ENCODE assay signal across 16 cellular contexts in genomic region chr3:170040283-170040907, GRCh38. TPM values are rescaled to one million over a fixed set of nuclear protein-coding genes. Genes with fewer than 3 reads are reported as not detected.
A peak's percentile ranks its signal among the peaks of the same experiment; 100 is the strongest.
DNase-seq lines count a peak whose midpoint lies in the region; ATAC-seq and TF ChIP-seq lines count a peak whose summit lies in the region.
"Had no signal": no experiment of that assay in that cellular context is flagged by ENCODE, and none has a peak within 500 bp of the region (broad histone marks: within the 10 kb centered on the region; RNA-seq: fewer than 3 reads in every experiment).

No MANE protein-coding gene starts in this region.

- POLR2A ChIA-PET in activated CD4-positive, alpha-beta T cell treated with anti-CD3 and anti-CD28 coated beads for 36 hours (lab: Charles Lee), result no interaction called here

- no peak for ATAC-seq in activated CD4-positive, alpha-beta T cell treated with anti-CD3 and anti-CD28 coated beads for 36 hours
- ATAC-seq in GM18502 (IDR thresholded peaks at IDR 0.05; ENCODE audit: poor library complexity, unreplicated experiment), result no peak
- ATAC-seq: left lung had no signal

- no peak for TF ChIP-seq EP300 in transverse colon (IDR thresholded peaks at IDR 0.05; ENCODE audit: low read depth)

- H3K36me3 Mint-ChIP-seq in activated CD4-positive, alpha-beta T cell treated with anti-CD3 and anti-CD28 coated beads for 36 hours (ENCODE audit: low read depth), result no peaks in the 10 kb centered on the region

- H3K9me3 Mint-ChIP-seq in activated CD4-positive, alpha-beta T cell treated with anti-CD3 and anti-CD28 coated beads for 36 hours (ENCODE audit: low read depth), result no peaks in the 10 kb centered on the region
- H3K9me3 Mint-ChIP-seq: activated CD4-positive, alpha-beta T cell treated with anti-CD3 and anti-CD28 coated beads, Interleukin-2, amount 10 ng/mL, durations not matched to agents 24 days and 14 days; activated T-helper 1 cell treated with anti-CD3 and anti-CD28 coated beads, Interleukin-12 subunit alpha, Interleukin-12 subunit beta, Interleukin-2, Interleukin-4 antibody, amounts not matched to agents 30 ng/mL and 10 ng/mL and 1 ng/mL, durations not matched to agents 14 hours and 24 hours and 36 hours had no signal

- H2AFZ ChIP-seq in OCI-LY3 (ENCODE audit: low read depth, low read length), result no peak overlapping the region

- intact Hi-C loops in activated CD4-positive, alpha-beta T cell treated with anti-CD3 and anti-CD28 coated beads for 36 hours (cut with DNase I, micrococcal nuclease), result no loop called here
- intact Hi-C loops in transverse colon (cut with DNase I; ENCODE audit: low total_unique reads), result no loop called here

- H3K4me3 Mint-ChIP-seq in activated CD4-positive, alpha-beta T cell treated with anti-CD3 and anti-CD28 coated beads for 36 hours, result no peak overlapping the region
- H3K4me3 Mint-ChIP-seq: activated CD4-positive, alpha-beta T cell treated with anti-CD3 and anti-CD28 coated beads, Interleukin-2, amount 10 ng/mL, durations not matched to agents 24 days and 14 days; activated T-helper 1 cell treated with anti-CD3 and anti-CD28 coated beads, Interleukin-12 subunit alpha, Interleukin-12 subunit beta, Interleukin-2, Interleukin-4 antibody, amounts not matched to agents 30 ng/mL and 10 ng/mL and 1 ng/mL, durations not matched to agents 14 hours and 24 hours and 36 hours had no signal

- no peak for DNase-seq in activated CD4-positive, alpha-beta T cell treated with anti-CD3 and anti-CD28 coated beads for 36 hours
- DNase-seq in activated CD4-positive, alpha-beta T cell treated with anti-CD3 and anti-CD28 coated beads, Interleukin-2, amount 50 U/mL, for 48 hours, result no peak
- DNase-seq in transverse colon (no peak), COLO668 (lab: John Stamatoyannopoulos, UW; ENCODE audit: unreplicated experiment) (no peak), GM10266 (ENCODE audit: extremely low spot score) (no peak)
- DNase-seq: activated CD4-positive, alpha-beta T cell treated with anti-CD3 and anti-CD28 coated beads, Interleukin-2, amount 10 ng/mL, durations not matched to agents 24 days and 14 days; DMS 273 treated with DMSO at 0.1 percent for 48 hours; HCEC 1CT; left lung; NCI-H774; stimulated activated CD4-positive, alpha-beta T cell treated with anti-CD3 and anti-CD28 coated beads, Interleukin-12 subunit alpha, Interleukin-12 subunit beta, amount 100 ng/mL, for 4 hours; SW 1271 had no signal

- no peaks in the 10 kb centered on the region for H3K79me2 ChIP-seq in OCI-LY3 (ENCODE audit: low read length)

- 15 to 27% methylated on average over 6 to 14 of the region's 14 CpGs for WGBS in transverse colon (ENCODE audit: low coverage in 1 of 2), 2 donors

- in situ Hi-C loops in transverse colon (cut with MboI; ENCODE audit: low pct_ligation_motif_present in 1 of 4, low pct_unique_long_range_greater_than_20kb in 1 of 4, low sequenced_read_pairs in 3 of 4), result no loop called here

- H3K9ac ChIP-seq in OCI-LY3 (ENCODE audit: low read length) (no peak overlapping the region), iPS-18a (ENCODE audit: low read length) (no peak overlapping the region)

- H3K27me3 Mint-ChIP-seq in activated CD4-positive, alpha-beta T cell treated with anti-CD3 and anti-CD28 coated beads for 36 hours, result no peaks in the 10 kb centered on the region

- peaks cover 54% of the 10 kb centered on the region for H3K27me3 ChIP-seq in OCI-LY3 (ENCODE audit: low read depth, low read length)
- peaks cover 32% of the 10 kb centered on the region for H3K27me3 ChIP-seq in iPS-18a (ENCODE audit: control insufficient read depth, insufficient read depth, low read length)
- H3K27me3 ChIP-seq in transverse colon, result peaks cover 23% of the 10 kb centered on the region

- peak overlapping the region; percentile 62 for H3K4me2 ChIP-seq in OCI-LY3 (ENCODE audit: low read length)

- H3K4me3 ChIP-seq in OCI-LY3 (ENCODE audit: low read length), result peak overlapping the region; percentile 58
- H3K4me3 ChIP-seq in iPS-18a (ENCODE audit: low read length), result peak overlapping the region; percentile 39
- peak overlapping the region in 3 of 4 donors; percentile 58 to 73 (median 65) for H3K4me3 ChIP-seq in transverse colon

- TF ChIP-seq CTCF in OCI-LY3 (IDR thresholded peaks at IDR 0.05; ENCODE audit: low read depth, low read length), result no peak
- TF ChIP-seq CTCF in transverse colon (IDR thresholded peaks at IDR 0.05), result no peak
- TF ChIP-seq CTCF in GM10266 (IDR thresholded peaks at IDR 0.05; ENCODE audit: control insufficient read depth, insufficient read depth, low read depth, missing control alignments), result no peak

- H3K4me1 ChIP-seq in OCI-LY3 (ENCODE audit: low read length) (peaks cover 55% of the 10 kb centered on the region), iPS-18a (ENCODE audit: control insufficient read depth, low read depth, low read length) (peaks cover 6% of the 10 kb centered on the region), transverse colon (peaks cover 0 to 46% (median 18%) of the 10 kb centered on the region in 4 donors)

- CTCF ChIA-PET in activated CD4-positive, alpha-beta T cell treated with anti-CD3 and anti-CD28 coated beads for 36 hours (lab: Charles Lee), result interaction anchor here (0.9 to 1.5 kb wide), 4 partner anchors 12 to 19 kb away, joined by 4 to 8 read pairs (median 6); no protein-coding TSS in a partner anchor

- peak overlapping the region; percentile 48 for H3K27ac Mint-ChIP-seq in activated CD4-positive, alpha-beta T cell treated with anti-CD3 and anti-CD28 coated beads for 36 hours
- H3K27ac Mint-ChIP-seq: activated CD4-positive, alpha-beta T cell treated with anti-CD3 and anti-CD28 coated beads, Interleukin-2, amount 10 ng/mL, durations not matched to agents 24 days and 14 days; activated T-helper 1 cell treated with anti-CD3 and anti-CD28 coated beads, Interleukin-12 subunit alpha, Interleukin-12 subunit beta, Interleukin-2, Interleukin-4 antibody, amounts not matched to agents 30 ng/mL and 10 ng/mL and 1 ng/mL, durations not matched to agents 14 hours and 24 hours and 36 hours had no signal

- peaks cover 15% of the 10 kb centered on the region for H3K4me1 Mint-ChIP-seq in activated CD4-positive, alpha-beta T cell treated with anti-CD3 and anti-CD28 coated beads for 36 hours

- H3K9me3 ChIP-seq in OCI-LY3 (ENCODE audit: insufficient read depth, low read length) (peaks cover 4% of the 10 kb centered on the region; the same call in 1 of the 2 replicates), iPS-18a (ENCODE audit: control insufficient read depth, low read depth, low read length) (no peaks in the 10 kb centered on the region), transverse colon (no peaks in the 10 kb centered on the region)
- H3K9me3 ChIP-seq: left lung had no signal

- no peak for TF ChIP-seq POLR2A in transverse colon (IDR thresholded peaks at IDR 0.05)

- H3K27ac ChIP-seq in OCI-LY3 (ENCODE audit: low read length) (no peak overlapping the region), iPS-18a (ENCODE audit: low read length) (no peak overlapping the region), transverse colon (peak overlapping the region; percentile 87 to 89 (median 88))
- H3K27ac ChIP-seq: left lung had no signal

- no peaks in the 10 kb centered on the region for H4K20me1 ChIP-seq in OCI-LY3 (ENCODE audit: insufficient read depth, low read length)

- H3K36me3 ChIP-seq in OCI-LY3 (replicated peaks; ENCODE audit: low read depth, low read length) (no peaks in the 10 kb centered on the region), iPS-18a (ENCODE audit: control insufficient read depth, low read depth, low read length) (no peaks in the 10 kb centered on the region), transverse colon (no peaks in the 10 kb centered on the region)
- H3K36me3 ChIP-seq: left lung had no signal

RNA-seq across cellular contexts. Expression of gene GPR160, which starts 2.6 kb away (rescaled TPM):
- total RNA-seq in activated CD4-positive, alpha-beta T cell treated with anti-CD3 and anti-CD28 coated beads for 36 hours, result 10 to 100 TPM in 1 of 2 experiments, 1 to 10 TPM in 1; 9.4 to 11.1 TPM
- 100 to 1,000 TPM in 3 of 4 donors, 10 to 100 TPM in 1; 93.5 to 195 (median 139) TPM for total RNA-seq in transverse colon

Comparison
In these comparisons a context has a peak if more than half of its experiments do, and no peak if none do; other contexts are left out.
1. H3K27ac ChIP-seq: peak in transverse colon (4 of 4); none in OCI-LY3 (single experiment) and iPS-18a (single experiment).
2. RNA of gene GPR160, which starts 2.6 kb away (total RNA-seq): 93.5 to 195 TPM in transverse colon; 9.4 to 11.1 TPM in activated CD4-positive, alpha-beta T cell treated with anti-CD3 and anti-CD28 coated beads for 36 hours; every median in the first group is over 4 times any median in the second.
3. Peak in every context shown above with its lines, with median percentiles within 50 percentile points of each other: H3K4me3 ChIP-seq.